22 cellular contexts compared by ENCODE assay signal in genomic region chr12:34599530-34600513, GRCh38.
DNase-seq lines count a peak whose midpoint lies in the region; ATAC-seq and TF ChIP-seq lines count a peak whose summit lies in the region.
"Had no signal": no experiment of that assay in that cellular context is flagged by ENCODE, and none has a peak within 500 bp of the region (broad histone marks: within the 10 kb centered on the region; RNA-seq: fewer than 3 reads in every experiment).

No MANE protein-coding gene starts in this region.

- no peak overlapping the region for H3K27ac ChIP-seq in vagina
- H3K27ac ChIP-seq: gastroesophageal sphincter, KMS-11, Peyer's patch, SJCRH30 had no signal

- H3K27ac Mint-ChIP-seq in activated B cell treated with CpG ODN at 0.5 μM for 24 hours: no peak overlapping the region
- H3K27ac Mint-ChIP-seq: activated CD4-positive, alpha-beta memory T cell treated with anti-CD3 and anti-CD28 coated beads for 36 hours; immature natural killer cell had no signal

- H3K9me3 Mint-ChIP-seq in activated B cell treated with CpG ODN at 0.5 μM for 24 hours: peaks cover 21% of the 10 kb centered on the region

- H3K27me3 Mint-ChIP-seq in activated B cell treated with CpG ODN at 0.5 μM for 24 hours: no peaks in the 10 kb centered on the region
- H3K27me3 Mint-ChIP-seq: activated CD4-positive, alpha-beta memory T cell treated with anti-CD3 and anti-CD28 coated beads for 36 hours had no signal

- H3K9me3 ChIP-seq in mucosa of descending colon (peaks cover 100% of the 10 kb centered on the region), vagina (peaks cover 8% of the 10 kb centered on the region)
- H3K9me3 ChIP-seq: SJCRH30 had no signal

- H3K4me1 Mint-ChIP-seq in activated B cell treated with CpG ODN at 0.5 μM for 24 hours: no peaks in the 10 kb centered on the region
- H3K4me1 Mint-ChIP-seq: immature natural killer cell had no signal

- intact Hi-C loops in activated B cell treated with CpG ODN at 0.5 μM for 24 hours (cut with micrococcal nuclease): no loop called here
- intact Hi-C loops in mucosa of descending colon (cut with DNase I, micrococcal nuclease): no loop called here
- intact Hi-C loops in vagina (cut with DNase I): no loop called here

- H3K4me3 Mint-ChIP-seq in activated B cell treated with CpG ODN at 0.5 μM for 24 hours: no peak overlapping the region
- H3K4me3 Mint-ChIP-seq: activated CD4-positive, alpha-beta memory T cell treated with anti-CD3 and anti-CD28 coated beads for 36 hours; immature natural killer cell had no signal

- H3K36me3 ChIP-seq in mucosa of descending colon (ENCODE audit: low read depth) (no peaks in the 10 kb centered on the region), vagina (no peaks in the 10 kb centered on the region)
- H3K36me3 ChIP-seq: gastroesophageal sphincter, Peyer's patch, SJCRH30 had no signal

- H3K4me3 ChIP-seq in mucosa of descending colon: no peak overlapping the region
- H3K4me3 ChIP-seq in vagina: no peak overlapping the region
- H3K4me3 ChIP-seq: gastroesophageal sphincter, Peyer's patch, SJCRH30 had no signal

- H3K4me1 ChIP-seq in mucosa of descending colon (ENCODE audit: low read depth): no peaks in the 10 kb centered on the region
- no peaks in the 10 kb centered on the region for H3K4me1 ChIP-seq in vagina
- H3K4me1 ChIP-seq: gastroesophageal sphincter, Peyer's patch, SJCRH30 had no signal

- H3K36me3 Mint-ChIP-seq in activated B cell treated with CpG ODN at 0.5 μM for 24 hours (ENCODE audit: low read depth): peaks cover 3% of the 10 kb centered on the region
- H3K36me3 Mint-ChIP-seq: immature natural killer cell had no signal

- peak; percentile 41 for DNase-seq in activated effector memory CD4-positive, alpha-beta T cell treated with anti-CD3 and anti-CD28 coated beads, Interleukin-2, amount 50 U/mL, for 16 hours
- DNase-seq in activated effector memory CD4-positive, alpha-beta T cell treated with Interleukin-2 at 50 U/mL for 16 hours: no peak
- DNase-seq in activated B cell treated with CpG ODN at 0.5 μM for 24 hours (peak; percentile 0), mucosa of descending colon (peak in 2 of 3 donors; percentile 2 to 25), vagina (ENCODE audit: extremely low spot score in 2 of 2) (peak; percentile 75 to 82), DMS53 (lab: John Stamatoyannopoulos, UW) (no peak), putamen (ENCODE audit: low spot score) (no peak)
- DNase-seq: activated CD4-positive, alpha-beta memory T cell treated with anti-CD3 and anti-CD28 coated beads for 36 hours; central memory CD4-positive, alpha-beta T cell; GDM1; hippocampal formation; immature natural killer cell; MM.1S; NCI-H2081; NCI-H226; SJCRH30; stimulated activated CD4-positive, alpha-beta T cell treated with anti-CD3 and anti-CD28 coated beads, Interleukin-4, amount 100 ng/mL, for 1 hour had no signal

- no peak for TF ChIP-seq CTCF in activated B cell treated with CpG ODN at 0.5 μM for 24 hours (IDR thresholded peaks at IDR 0.05)
- no peak for TF ChIP-seq CTCF in mucosa of descending colon (IDR thresholded peaks at IDR 0.05)
- no peak for TF ChIP-seq CTCF in vagina (IDR thresholded peaks at IDR 0.05)

- no peaks in the 10 kb centered on the region for H3K27me3 ChIP-seq in vagina
- H3K27me3 ChIP-seq: Peyer's patch, SJCRH30 had no signal

- POLR2A ChIA-PET in activated B cell treated with CpG ODN at 0.5 μM for 24 hours (lab: Charles Lee): no interaction called here

- TF ChIP-seq POLR2A in vagina (IDR thresholded peaks at IDR 0.05): no peak

- CTCF ChIA-PET in activated B cell treated with CpG ODN at 0.5 μM for 24 hours (lab: Charles Lee): no interaction called here

- ATAC-seq in activated B cell treated with CpG ODN at 0.5 μM for 24 hours (ENCODE audit: low read depth) (no peak), mucosa of descending colon (no peak), HG03520 (IDR thresholded peaks at IDR 0.05; ENCODE audit: unreplicated experiment) (no peak)
- ATAC-seq: gastroesophageal sphincter; naive thymus-derived CD8-positive, alpha-beta T cell had no signal

Comparison
In these comparisons a context has a peak if more than half of its experiments do, and no peak if none do; other contexts are left out.
1. DNase-seq: peak in activated effector memory CD4-positive, alpha-beta T cell treated with anti-CD3 and anti-CD28 coated beads, Interleukin-2, amount 50 U/mL, for 16 hours (single experiment), activated B cell treated with CpG ODN at 0.5 μM for 24 hours (single experiment), mucosa of descending colon (2 of 3) and vagina (2 of 2); none in activated effector memory CD4-positive, alpha-beta T cell treated with Interleukin-2 at 50 U/mL for 16 hours (single experiment), DMS53 (single experiment) and putamen (single experiment).